ENCODE assay signal across 8 cellular contexts in the genomic region with DNA sequence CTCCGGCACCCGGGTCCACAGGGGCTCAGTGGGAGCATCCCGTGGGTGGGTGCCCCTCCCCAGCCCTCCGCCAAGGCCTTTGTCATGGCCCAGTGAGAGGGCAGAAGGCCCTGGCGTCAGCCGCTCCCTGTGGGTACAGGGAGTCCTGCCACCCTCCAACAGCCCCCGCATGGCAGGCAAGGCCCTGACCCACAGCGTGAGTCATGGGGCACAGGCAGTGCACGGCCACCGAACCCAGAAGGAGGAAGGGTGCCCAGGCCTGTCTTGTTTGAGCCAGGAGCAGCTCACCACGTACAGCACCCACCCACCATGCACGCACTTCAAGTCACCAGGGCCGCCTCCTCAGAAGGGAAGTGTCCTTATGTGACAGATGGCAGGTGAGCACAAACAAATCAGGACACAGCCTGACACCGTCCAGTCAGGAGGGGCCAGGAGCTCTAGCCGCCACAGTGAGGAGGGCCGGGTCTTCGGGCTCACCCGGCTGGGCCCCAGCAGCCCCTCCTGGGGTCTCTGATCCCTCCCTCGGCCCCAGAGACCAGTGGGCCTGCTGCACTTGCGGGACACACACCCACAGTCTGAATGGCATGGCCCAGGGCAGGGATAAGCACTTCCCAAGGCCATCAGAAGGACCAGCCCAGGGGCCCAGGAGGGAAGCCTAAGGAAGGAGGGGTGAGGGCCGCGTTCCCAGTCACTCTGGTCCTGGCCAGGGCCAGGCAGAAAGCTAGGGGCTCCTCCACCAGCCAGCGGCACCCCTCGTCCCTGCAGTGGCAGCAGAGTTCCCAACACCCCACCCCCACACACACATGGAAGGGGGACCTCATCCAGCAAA. TPM values are rescaled to one million over a fixed set of nuclear protein-coding genes. Genes with fewer than 3 reads are reported as not detected.
DNase-seq lines count a peak whose midpoint lies in the region; ATAC-seq and TF ChIP-seq lines count a peak whose summit lies in the region.

No MANE protein-coding gene starts in this region.

- peak overlapping the region; percentile 27 for H3K27ac Mint-ChIP-seq in Calu3 (ENCODE audit: unreplicated experiment)
- H3K27ac Mint-ChIP-seq in progenitor cell of endocrine pancreas: no peak overlapping the region

- peak overlapping the region; percentile 30 to 70 for H3K27ac ChIP-seq in mucosa of rectum (ENCODE audit: low read depth in 2 of 2, low read length in 2 of 2)
- peak overlapping the region; percentile 84 to 97 (median 91) for H3K27ac ChIP-seq in tibial nerve

- TF ChIP-seq CTCF in Calu3 (IDR thresholded peaks at IDR 0.05; ENCODE audit: unreplicated experiment) (no peak), tibial nerve (IDR thresholded peaks at IDR 0.05) (peak in 1 of 5 experiments; percentile 7), progenitor cell of endocrine pancreas (IDR thresholded peaks at IDR 0.05; ENCODE audit: unreplicated experiment) (no peak)

- peak; percentile 72 to 99 for TF ChIP-seq EP300 in tibial nerve (IDR thresholded peaks at IDR 0.05)

- WGBS in tibial nerve, 2 donors: 37 to 59% methylated on average over 7 to 18 of the region's 24 CpGs

- no peaks in the 10 kb centered on the region for H3K9me3 Mint-ChIP-seq in Calu3 (ENCODE audit: low read depth, unreplicated experiment)
- no peaks in the 10 kb centered on the region for H3K9me3 Mint-ChIP-seq in progenitor cell of endocrine pancreas (ENCODE audit: low read depth)

- CTCF ChIA-PET in Calu3 (lab: Charles Lee): interaction anchor here (0.7 to 1.2 kb wide), 3 partner anchors 11 to 32 kb away, joined by 3 read pairs; no protein-coding TSS in a partner anchor

- H3K9me3 ChIP-seq in mucosa of rectum (ENCODE audit: control insufficient read depth in 2 of 2, low read length in 2 of 2): no peaks in the 10 kb centered on the region
- no peaks in the 10 kb centered on the region for H3K9me3 ChIP-seq in tibial nerve

- intact Hi-C loops in Calu3 (cut with micrococcal nuclease; ENCODE audit: unreplicated experiment): no loop called here

- TF ChIP-seq POLR2A in tibial nerve (IDR thresholded peaks at IDR 0.05): no peak

- ATAC-seq in GM21619 (IDR thresholded peaks at IDR 0.05; ENCODE audit: unreplicated experiment): peak; percentile 31

- H3K4me3 Mint-ChIP-seq in Calu3 (ENCODE audit: low read depth, unreplicated experiment) (peak overlapping the region; percentile 41), progenitor cell of endocrine pancreas (ENCODE audit: low read depth) (no peak overlapping the region)

- H3K36me3 Mint-ChIP-seq in Calu3 (ENCODE audit: insufficient read depth, unreplicated experiment): peaks cover 8% of the 10 kb centered on the region
- peaks cover 3% of the 10 kb centered on the region for H3K36me3 Mint-ChIP-seq in progenitor cell of endocrine pancreas (ENCODE audit: insufficient read depth)

- DNase-seq in Calu3: peak; percentile 62
- DNase-seq in NCI-H510A (lab: John Stamatoyannopoulos, UW): peak; percentile 36
- DNase-seq in activated gamma-delta T cell treated with anti-CD3 and anti-CD28 coated beads, Interleukin-2, amount 50 U/mL, for 16 hours (ENCODE audit: low read depth): peak; percentile 46
- peak in 1 of 2 donors; percentile 52 for DNase-seq in tibial nerve (ENCODE audit: low spot score in 2 of 2)
- no peak for DNase-seq in H4 (ENCODE audit: low spot score)
- DNase-seq in progenitor cell of endocrine pancreas (ENCODE audit: low spot score, unreplicated experiment): no peak

- H3K27me3 ChIP-seq in mucosa of rectum (ENCODE audit: control insufficient read depth in 2 of 2, insufficient read depth in 2 of 2, low read length in 2 of 2) (no peaks in the 10 kb centered on the region), tibial nerve (no peaks in the 10 kb centered on the region)

- H3K4me1 ChIP-seq in mucosa of rectum (ENCODE audit: control insufficient read depth in 2 of 2, insufficient read depth in 2 of 2, low read length in 2 of 2) (peaks cover 40 to 46% of the 10 kb centered on the region in 2 donors), tibial nerve (peaks cover 0 to 100% (median 92%) of the 10 kb centered on the region in 4 donors)

- H3K4me1 Mint-ChIP-seq in Calu3 (ENCODE audit: low read depth, unreplicated experiment): peaks cover 72% of the 10 kb centered on the region
- peaks cover 37% of the 10 kb centered on the region for H3K4me1 Mint-ChIP-seq in progenitor cell of endocrine pancreas (ENCODE audit: low read depth)

- no peaks in the 10 kb centered on the region for H3K36me3 ChIP-seq in mucosa of rectum (ENCODE audit: control insufficient read depth in 2 of 2, insufficient read depth in 2 of 2, low read length in 2 of 2)
- no peaks in the 10 kb centered on the region for H3K36me3 ChIP-seq in tibial nerve

- no peaks in the 10 kb centered on the region for H3K27me3 Mint-ChIP-seq in Calu3 (ENCODE audit: unreplicated experiment)
- H3K27me3 Mint-ChIP-seq in progenitor cell of endocrine pancreas: no peaks in the 10 kb centered on the region

- H3K9ac ChIP-seq in mucosa of rectum (ENCODE audit: low read depth in 1 of 2, low read length in 2 of 2): peak overlapping the region; percentile 19 to 52

- no TSS peak for BruUV-seq in Calu3 (replicated peaks; lab: Mats Ljungman, UMichigan)

- H3K4me3 ChIP-seq in mucosa of rectum (ENCODE audit: low read length in 2 of 2) (peak overlapping the region in 1 of 2 donors; percentile 50), tibial nerve (peak overlapping the region; percentile 28 to 47 (median 36))

RNA-seq across cellular contexts. Expression of a gene that starts 25.8 kb away (rescaled TPM):
- 52.8 and 54.7 TPM in 2 replicates for total RNA-seq in Calu3 (2022)
- total RNA-seq in tibial nerve: 100 to 1,000 TPM in 2 of 4 donors, 10 to 100 TPM in 2; 95.7 to 146 (median 98.8) TPM
- 60.0 and 61.7 TPM in 2 replicates for total RNA-seq in H4 (2014; rRNA removed; shearing (Covaris generic))
- 65.5 and 66.0 TPM in 2 replicates for total RNA-seq in progenitor cell of endocrine pancreas

Comparison
In these comparisons a context has a peak if more than half of its experiments do, and no peak if none do; other contexts are left out.
1. DNase-seq: peak in Calu3 (single experiment), NCI-H510A (single experiment) and activated gamma-delta T cell treated with anti-CD3 and anti-CD28 coated beads, Interleukin-2, amount 50 U/mL, for 16 hours (single experiment); none in H4 (single experiment) and progenitor cell of endocrine pancreas (single experiment).